Comparison of ENCODE assay signal across 1 cellular context in genomic region chr10:97081621-97082235, GRCh38.
TF ChIP-seq lines count a peak whose summit lies in the region.

No MANE protein-coding gene starts in this region.

TF ChIP-seq in HepG2, 621 proteins besides CTCF, POLR2A, EP300 and RAD21 (continued from another document and continues in another):
- TF ChIP-seq POGK (CRISPR knock-in tag; conservative IDR thresholded peaks at IDR 0.05), result peak; percentile 88
- TF ChIP-seq ZNF782 (CRISPR knock-in tag; IDR thresholded peaks at IDR 0.05; ENCODE audit: borderline replicate concordance), result no peak
- TF ChIP-seq ZNF136 (CRISPR knock-in tag; IDR thresholded peaks at IDR 0.05; ENCODE audit: low read depth), result no peak
- 0 out of 2 replicates have a peak, but pooled peaks have one; percentile 46 for TF ChIP-seq ZNF30 (CRISPR knock-in tag; IDR thresholded peaks at IDR 0.05)
- no peak for TF ChIP-seq KAT2B (IDR thresholded peaks at IDR 0.05; ENCODE audit: borderline replicate concordance, low read depth, low read length)
- no peak for TF ChIP-seq NFRKB (IDR thresholded peaks at IDR 0.05)
- TF ChIP-seq ZNF616 (CRISPR knock-in tag; IDR thresholded peaks at IDR 0.05; ENCODE audit: low read depth), result peak; percentile 95
- peak; percentile 76; the same call in 1 of the 2 replicates for TF ChIP-seq KLF9 (CRISPR knock-in tag; IDR thresholded peaks at IDR 0.05; ENCODE audit: low read depth)
- peak; percentile 60; the same call in 1 of the 2 replicates for TF ChIP-seq SMAD1 (CRISPR knock-in tag; IDR thresholded peaks at IDR 0.05; ENCODE audit: borderline replicate concordance, low read depth)
- TF ChIP-seq ZNF816 (CRISPR knock-in tag; IDR thresholded peaks at IDR 0.05; ENCODE audit: borderline replicate concordance), result no peak
- TF ChIP-seq ZBTB34 (CRISPR knock-in tag; IDR thresholded peaks at IDR 0.05), result no peak
- TF ChIP-seq ZSCAN20 (CRISPR knock-in tag; IDR thresholded peaks at IDR 0.05; ENCODE audit: borderline replicate concordance), result peak; percentile 97
- TF ChIP-seq KDM2A (CRISPR knock-in tag; IDR thresholded peaks at IDR 0.05; ENCODE audit: borderline replicate concordance, low read depth), result peak; percentile 89
- TF ChIP-seq ZIK1 (CRISPR knock-in tag; IDR thresholded peaks at IDR 0.05; ENCODE audit: borderline replicate concordance, low read depth), result peak; percentile 85; the same call in 1 of the 2 replicates
- no peak for TF ChIP-seq ZNF337 (CRISPR knock-in tag; IDR thresholded peaks at IDR 0.05; ENCODE audit: borderline replicate concordance, low read depth)
- TF ChIP-seq ZNF75D (CRISPR knock-in tag; IDR thresholded peaks at IDR 0.05; ENCODE audit: borderline replicate concordance), result no peak
- TF ChIP-seq ELF4 (CRISPR knock-in tag; IDR thresholded peaks at IDR 0.05; ENCODE audit: borderline replicate concordance), result no peak
- TF ChIP-seq ATF3 (CRISPR knock-in tag; IDR thresholded peaks at IDR 0.05), result peak; percentile 87
- TF ChIP-seq UBTF (CRISPR knock-in tag; IDR thresholded peaks at IDR 0.05), result 0 out of 2 replicates have a peak, but pooled peaks have one; percentile 23
- TF ChIP-seq ZFP82 (CRISPR knock-in tag; IDR thresholded peaks at IDR 0.05; ENCODE audit: borderline replicate concordance), result peak; percentile 45; the same call in 1 of the 2 replicates
- peak; percentile 87 for TF ChIP-seq ZNF639 (CRISPR knock-in tag; conservative IDR thresholded peaks at IDR 0.05)
- TF ChIP-seq ARHGAP35 (CRISPR knock-in tag; IDR thresholded peaks at IDR 0.05; ENCODE audit: borderline replicate concordance), result peak; percentile 79; the same call in 1 of the 2 replicates
- TF ChIP-seq ZNF557 (CRISPR knock-in tag; IDR thresholded peaks at IDR 0.05), result peak; percentile 99
- no peak for TF ChIP-seq U2AF2 (IDR thresholded peaks at IDR 0.05; ENCODE audit: low read depth, low read length)
- TF ChIP-seq GATA4 (IDR thresholded peaks at IDR 0.05; ENCODE audit: borderline replicate concordance, low read depth), result no peak
- TF ChIP-seq ERF (CRISPR knock-in tag; IDR thresholded peaks at IDR 0.05), result peak; percentile 99
- peak; percentile 89 for TF ChIP-seq ZNF121 (CRISPR knock-in tag; IDR thresholded peaks at IDR 0.05)
- peak; percentile 58; the same call in 1 of the 2 replicates for TF ChIP-seq ZNF253 (CRISPR knock-in tag; IDR thresholded peaks at IDR 0.05; ENCODE audit: borderline replicate concordance)
- 0 out of 2 replicates have a peak, but pooled peaks have one; percentile 71 for TF ChIP-seq GPN1 (CRISPR knock-in tag; IDR thresholded peaks at IDR 0.05; ENCODE audit: borderline replicate concordance)
- no peak for TF ChIP-seq ZMYM3 (CRISPR knock-in tag; IDR thresholded peaks at IDR 0.05)
- 0 out of 2 replicates have a peak, but pooled peaks have one; percentile 25 for TF ChIP-seq ELF1 (CRISPR knock-in tag; IDR thresholded peaks at IDR 0.05)
- no peak for TF ChIP-seq CREM (IDR thresholded peaks at IDR 0.05)
- TF ChIP-seq CREM (CRISPR knock-in tag; IDR thresholded peaks at IDR 0.05), result no peak
- no peak for TF ChIP-seq SRSF1 (optimal IDR thresholded peaks at IDR 0.05; ENCODE audit: low read depth, low read length)
- peak; percentile 63; the same call in 1 of the 2 replicates for TF ChIP-seq ZBTB7A (CRISPR knock-in tag; IDR thresholded peaks at IDR 0.05)
- TF ChIP-seq TFDP2 (CRISPR knock-in tag; IDR thresholded peaks at IDR 0.05), result peak; percentile 66; the same call in 1 of the 2 replicates
- no peak for TF ChIP-seq ZNF550 (CRISPR knock-in tag; IDR thresholded peaks at IDR 0.05; ENCODE audit: borderline replicate concordance)
- TF ChIP-seq AHR (CRISPR knock-in tag; IDR thresholded peaks at IDR 0.05), result peak; percentile 99
- peak; percentile 89 for TF ChIP-seq ZNF800 (CRISPR knock-in tag; IDR thresholded peaks at IDR 0.05)
- TF ChIP-seq TOE1 (CRISPR knock-in tag; IDR thresholded peaks at IDR 0.05), result peak; percentile 91; the same call in 1 of the 2 replicates
- 0 out of 2 replicates have a peak, but pooled peaks have one; percentile 29 for TF ChIP-seq DRAP1 (CRISPR knock-in tag; IDR thresholded peaks at IDR 0.05)
- no peak for TF ChIP-seq ZNF512B (CRISPR knock-in tag; IDR thresholded peaks at IDR 0.05; ENCODE audit: borderline replicate concordance)
- TF ChIP-seq ZNF354B (CRISPR knock-in tag; IDR thresholded peaks at IDR 0.05), result 0 out of 2 replicates have a peak, but pooled peaks have one; percentile 77
- peak; percentile 99 for TF ChIP-seq KLF11 (CRISPR knock-in tag; IDR thresholded peaks at IDR 0.05)
- TF ChIP-seq ZNF580 (CRISPR knock-in tag; IDR thresholded peaks at IDR 0.05; ENCODE audit: borderline replicate concordance, low read depth), result peak; percentile 98
- peak; percentile 72; the same call in 1 of the 2 replicates for TF ChIP-seq ZNF281 (CRISPR knock-in tag; IDR thresholded peaks at IDR 0.05; ENCODE audit: borderline replicate concordance)
